In the genomic region with DNA sequence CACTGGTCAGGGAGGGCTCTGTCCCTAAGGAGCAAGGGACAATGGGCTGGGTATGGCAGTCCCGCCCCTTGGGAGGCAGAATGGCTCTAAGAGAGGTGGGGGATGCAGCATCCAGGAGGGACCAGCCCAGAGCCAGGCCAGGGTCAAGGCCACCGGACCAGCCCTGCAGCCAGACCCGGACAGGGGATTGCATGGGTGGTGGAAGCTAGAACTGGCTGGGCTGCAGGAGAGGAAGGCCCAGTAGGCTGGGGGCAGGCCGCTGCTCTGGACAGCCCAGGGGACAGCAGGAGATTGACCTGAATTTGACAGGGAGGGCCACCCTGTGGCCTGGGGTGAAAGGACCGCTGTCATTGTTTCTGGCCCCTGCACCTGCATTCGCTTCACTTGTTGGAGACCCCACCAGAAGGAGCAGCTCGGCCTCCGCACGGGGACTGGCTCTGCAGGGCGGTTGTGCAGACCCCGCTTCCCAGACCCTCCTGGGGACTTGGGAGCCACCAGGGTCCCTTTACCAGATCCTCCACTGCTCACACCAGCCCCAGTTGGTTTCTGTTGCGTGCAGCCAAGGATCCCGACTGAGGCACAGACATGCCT, we compare ENCODE assay signal across 16 cellular contexts. TPM values are rescaled to one million over a fixed set of nuclear protein-coding genes. Genes with fewer than 3 reads are reported as not detected.
DNase-seq lines count a peak whose midpoint lies in the region; ATAC-seq and TF ChIP-seq lines count a peak whose summit lies in the region.
"Had no signal": no experiment of that assay in that cellular context is flagged by ENCODE, and none has a peak within 500 bp of the region (broad histone marks: within the 10 kb centered on the region; RNA-seq: fewer than 3 reads in every experiment).

No MANE protein-coding gene starts in this region.

- peaks cover 10 to 21% of the 10 kb centered on the region in 2 donors for H3K27me3 Mint-ChIP-seq in T-cell

- H3F3A ChIP-seq in PC-9 (ENCODE audit: insufficient read depth, low read depth): peaks cover 23% of the 10 kb centered on the region; the same call in 1 of the 2 replicates

- H3K4me3 ChIP-seq in AG04450 (ENCODE audit: low read depth, low read length) (no peak overlapping the region), PC-9 (peak overlapping the region; percentile 25; the same call in 1 of the 2 replicates), hepatocyte (no peak overlapping the region), rectal smooth muscle tissue (ENCODE audit: low read length) (peak overlapping the region; percentile 19)
- H3K4me3 ChIP-seq: Peyer's patch had no signal

- no peaks in the 10 kb centered on the region for H3K9me3 Mint-ChIP-seq in T-cell
- H3K9me3 Mint-ChIP-seq: activated naive CD4-positive, alpha-beta T cell treated with anti-CD3 and anti-CD28 coated beads, Interleukin-2, amount 50 U/mL, for 72 hours; T-helper 1 cell treated with Interleukin-12 subunit alpha and Interleukin-12 subunit beta and Interleukin-4 antibody, amounts not matched to agents 30 μg/mL and 1 μg/mL, for 36 hours had no signal

- H3K27me3 ChIP-seq in AG04450 (ENCODE audit: control insufficient read depth, insufficient read depth, low read length): no peaks in the 10 kb centered on the region
- no peaks in the 10 kb centered on the region for H3K27me3 ChIP-seq in PC-9 (ENCODE audit: insufficient read depth, low read depth)
- no peaks in the 10 kb centered on the region for H3K27me3 ChIP-seq in hepatocyte
- H3K27me3 ChIP-seq in rectal smooth muscle tissue (ENCODE audit: control insufficient read depth, insufficient read depth, low read length): no peaks in the 10 kb centered on the region
- H3K27me3 ChIP-seq: Peyer's patch had no signal

- no TSS peak for BruUV-seq in PC-9 (replicated peaks; lab: Mats Ljungman, UMichigan)

- H3K36me3 Mint-ChIP-seq in T-cell: no peaks in the 10 kb centered on the region
- H3K36me3 Mint-ChIP-seq: activated naive CD4-positive, alpha-beta T cell treated with anti-CD3 and anti-CD28 coated beads, Interleukin-2, amount 50 U/mL, for 72 hours had no signal

- H3K9me2 ChIP-seq in PC-9 (ENCODE audit: insufficient read depth) (no peaks in the 10 kb centered on the region), hepatocyte (replicated peaks; ENCODE audit: insufficient read depth) (no peaks in the 10 kb centered on the region)

- TF ChIP-seq CTCF in AG04450 (IDR thresholded peaks at IDR 0.05; ENCODE audit: low read depth, low read length) (no peak), PC-9 (conservative IDR thresholded peaks at IDR 0.05) (no peak), hepatocyte (IDR thresholded peaks at IDR 0.05; ENCODE audit: poor library complexity) (no peak)

- H4K20me1 ChIP-seq in PC-9 (ENCODE audit: insufficient read depth) (no peaks in the 10 kb centered on the region), hepatocyte (ENCODE audit: insufficient read depth, poor library complexity, severe bottlenecking) (peaks cover 16% of the 10 kb centered on the region)

- no peak overlapping the region for H2AFZ ChIP-seq in PC-9
- H2AFZ ChIP-seq in hepatocyte: no peak overlapping the region

- no peak for ATAC-seq in HG03521 (IDR thresholded peaks at IDR 0.05; ENCODE audit: unreplicated experiment)
- no peak for ATAC-seq in T-cell (replicated peaks in 1 of 4)
- no peak for ATAC-seq in HG03565 (IDR thresholded peaks at IDR 0.05; ENCODE audit: unreplicated experiment)
- ATAC-seq: activated naive CD4-positive, alpha-beta T cell treated with anti-CD3 and anti-CD28 coated beads, Interleukin-2, amount 50 U/mL, for 72 hours had no signal

- no peaks in the 10 kb centered on the region for H3K36me3 ChIP-seq in PC-9 (ENCODE audit: low read depth)
- no peaks in the 10 kb centered on the region for H3K36me3 ChIP-seq in hepatocyte (replicated peaks; ENCODE audit: insufficient read depth, low read depth)
- no peaks in the 10 kb centered on the region for H3K36me3 ChIP-seq in rectal smooth muscle tissue (ENCODE audit: control insufficient read depth, insufficient read depth, low read length)
- H3K36me3 ChIP-seq: Peyer's patch had no signal

- intact Hi-C loops in PC-9 (cut with micrococcal nuclease; ENCODE audit: unreplicated experiment): no loop called here

- H3K9me3 ChIP-seq in AG04450 (ENCODE audit: control insufficient read depth, insufficient read depth, low read length): peaks cover 3% of the 10 kb centered on the region; the same call in 1 of the 2 replicates
- no peaks in the 10 kb centered on the region for H3K9me3 ChIP-seq in PC-9 (ENCODE audit: insufficient read depth, low read depth)
- no peaks in the 10 kb centered on the region for H3K9me3 ChIP-seq in hepatocyte (ENCODE audit: low read depth)
- H3K9me3 ChIP-seq: Peyer's patch had no signal

- peak overlapping the region in 1 of 3 donors; percentile 51 for H3K4me3 Mint-ChIP-seq in T-cell
- H3K4me3 Mint-ChIP-seq: T-helper 1 cell treated with Interleukin-12 subunit alpha and Interleukin-12 subunit beta and Interleukin-4 antibody, amounts not matched to agents 30 μg/mL and 1 μg/mL, for 36 hours had no signal

- H3K9ac ChIP-seq in rectal smooth muscle tissue (ENCODE audit: low read length): no peak overlapping the region

- DNase-seq in AG04450 (ENCODE audit: low read depth, low spot score) (no peak), PC-9 (no peak), hepatocyte (ENCODE audit: low spot score) (peak; percentile 3), T-cell (no peak), anterior cingulate cortex (lab: John Stamatoyannopoulos, UW) (no peak)
- DNase-seq: activated CD4-positive, alpha-beta T cell treated with anti-CD3 and anti-CD28 coated beads for 1 hour; Kasumi-1; NCI-H526 treated with DMSO at 0.1 percent for 48 hours; substantia nigra had no signal

- H3K27ac ChIP-seq in AG04450 (ENCODE audit: low read depth, low read length): peak overlapping the region; percentile 47
- peak overlapping the region; percentile 78 for H3K27ac ChIP-seq in PC-9
- no peak overlapping the region for H3K27ac ChIP-seq in hepatocyte
- H3K27ac ChIP-seq in rectal smooth muscle tissue (ENCODE audit: low read depth, low read length): peak overlapping the region; percentile 87
- H3K27ac ChIP-seq: HL-60 had no signal

- POLR2A ChIA-PET in AG04450 (lab: Yijun Ruan, JAX) (no interaction called here), PC-9 (lab: Charles Lee; ENCODE audit: unreplicated experiment) (no interaction called here), T-cell (lab: Charles Lee) (no interaction called here)

- no peak overlapping the region for H3K27ac Mint-ChIP-seq in T-cell
- H3K27ac Mint-ChIP-seq: activated naive CD4-positive, alpha-beta T cell treated with anti-CD3 and anti-CD28 coated beads, Interleukin-2, amount 50 U/mL, for 72 hours; T-helper 1 cell treated with Interleukin-12 subunit alpha and Interleukin-12 subunit beta and Interleukin-4 antibody, amounts not matched to agents 30 μg/mL and 1 μg/mL, for 36 hours had no signal

- H3K4me1 ChIP-seq in PC-9 (replicated peaks; ENCODE audit: insufficient read depth) (peaks cover 56% of the 10 kb centered on the region), hepatocyte (ENCODE audit: insufficient read depth) (peaks cover 4% of the 10 kb centered on the region), rectal smooth muscle tissue (ENCODE audit: control insufficient read depth, insufficient read depth, low read length) (peaks cover 71% of the 10 kb centered on the region)

- peaks cover 8 to 15% (median 9%) of the 10 kb centered on the region in 3 donors for H3K4me1 Mint-ChIP-seq in T-cell

- 97% methylated on average over 13 of the region's 13 CpGs for WGBS in hepatocyte (ENCODE audit: low lambda C conversion rate, missing lambda C conversion rate)

- CTCF ChIA-PET in AG04450 (lab: Charles Lee): no interaction called here
- CTCF ChIA-PET in PC-9 (lab: Charles Lee): interaction anchor here (0.9 kb wide), 1 partner anchor 22 kb away, joined by 3 read pairs; no protein-coding TSS in a partner anchor
- CTCF ChIA-PET in T-cell (lab: Charles Lee): interaction anchor here in 1 of 2 donors (0.7 kb wide), 1 partner anchor 393 kb away, joined by 3 read pairs; no protein-coding TSS in a partner anchor

- H3K79me2 ChIP-seq in PC-9 (ENCODE audit: low read depth) (peaks cover 68% of the 10 kb centered on the region), hepatocyte (peaks cover 48% of the 10 kb centered on the region)

- H3K4me2 ChIP-seq in PC-9 (peak overlapping the region; percentile 86), hepatocyte (no peak overlapping the region)

RNA-seq across cellular contexts. Expression of a gene that starts 14.6 kb away (rescaled TPM):
- 26.5 and 47.7 TPM in 2 replicates for polyA plus RNA-seq in AG04450 (2011; rRNA removed)
- polyA minus RNA-seq in AG04450 (2011; rRNA and poly(A)+ RNA removed): 5.9 and 6.7 TPM in 2 replicates
- total RNA-seq in PC-9 (2021): 48.5 and 48.7 TPM in 2 replicates
- 134 and 156 TPM in 2 replicates for total RNA-seq in hepatocyte
- polyA plus RNA-seq in hepatocyte: 329 and 383 TPM in 2 replicates
- total RNA-seq in T-cell: 1 to 10 TPM in 2 of 5 donors, under 1 TPM in 2, not detected in 1; 0.61 to 1.1 (median 0.95) TPM

Comparison
In these comparisons a context has a peak if more than half of its experiments do, and no peak if none do; other contexts are left out.
1. H3K4me3 ChIP-seq: peak in PC-9 (single experiment) and rectal smooth muscle tissue (single experiment); none in AG04450 (single experiment) and hepatocyte (single experiment).
2. RNA of a gene that starts 14.6 kb away (total RNA-seq): 134 to 156 TPM in hepatocyte and 48.5 to 48.7 TPM in PC-9; 0.61 to 1.1 TPM in T-cell; every median in the first group is over 10 times any median in the second.